27 cellular contexts compared by ENCODE assay signal in genomic region chr6:150770631-150771030, GRCh38.
DNase-seq lines count a peak whose midpoint lies in the region; TF ChIP-seq lines count a peak whose summit lies in the region.
"Had no signal": no experiment of that assay in that cellular context is flagged by ENCODE, and none has a peak within 500 bp of the region (broad histone marks: within the 10 kb centered on the region; RNA-seq: fewer than 3 reads in every experiment).

No MANE protein-coding gene starts in this region.

- H3K4me2 ChIP-seq in OCI-LY7 (ENCODE audit: low read length): no peak overlapping the region
- peak overlapping the region; percentile 22 for H3K4me2 ChIP-seq in osteoblast (ENCODE audit: insufficient read depth, low read length)
- H3K4me2 ChIP-seq: BLaER1 treated with 17β-estradiol and CSF1 and Interleukin-3, amounts not matched to agents 10 nM and 100 nM; neural progenitor cell had no signal

- intact Hi-C loops in OCI-LY7 (cut with micrococcal nuclease; ENCODE audit: unreplicated experiment): no loop called here

- H3K36me3 ChIP-seq in OCI-LY7 (ENCODE audit: insufficient read depth, low read length) (no peaks in the 10 kb centered on the region; the same call in 1 of the 2 replicates), osteoblast (ENCODE audit: insufficient read depth, low read length) (no peaks in the 10 kb centered on the region)
- H3K36me3 ChIP-seq: esophagus muscularis mucosa, sigmoid colon, SJSA1 had no signal

- peaks cover 9% of the 10 kb centered on the region for H3K9me3 ChIP-seq in OCI-LY7 (ENCODE audit: low read length)
- peaks cover 5% of the 10 kb centered on the region for H3K9me3 ChIP-seq in osteoblast (ENCODE audit: low read depth, low read length)

- BruUV-seq in OCI-LY7 (replicated peaks; lab: Mats Ljungman, UMichigan): TSS peak; percentile 11

- H2AFZ ChIP-seq in OCI-LY7 (ENCODE audit: low read length) (no peak overlapping the region), osteoblast (ENCODE audit: low read length) (peak overlapping the region; percentile 15)
- H2AFZ ChIP-seq: neural progenitor cell had no signal

- H3K27me3 ChIP-seq in osteoblast (ENCODE audit: insufficient read depth, low read length): no peaks in the 10 kb centered on the region
- H3K27me3 ChIP-seq: BLaER1 treated with 17β-estradiol and CSF1 and Interleukin-3, amounts not matched to agents 10 nM and 100 nM; esophagus muscularis mucosa; neural progenitor cell; sigmoid colon; SJSA1; tibial nerve had no signal

- no peak for TF ChIP-seq EP300 in Ishikawa (IDR thresholded peaks at IDR 0.05; ENCODE audit: borderline replicate concordance)

- H3K9me2 ChIP-seq in OCI-LY7 (ENCODE audit: insufficient read depth, low read length): no peaks in the 10 kb centered on the region

- peaks cover 22% of the 10 kb centered on the region for H3K4me1 ChIP-seq in OCI-LY7 (ENCODE audit: insufficient read depth, low read length, poor library complexity, severe bottlenecking)
- H3K4me1 ChIP-seq in osteoblast (ENCODE audit: insufficient read depth, low read length): peaks cover 11% of the 10 kb centered on the region

- H3K4me3 ChIP-seq in OCI-LY7 (ENCODE audit: low read depth, low read length, poor library complexity, severe bottlenecking) (no peak overlapping the region), osteoblast (ENCODE audit: insufficient read depth, low read length) (no peak overlapping the region)
- H3K4me3 ChIP-seq: BLaER1 treated with 17β-estradiol and CSF1 and Interleukin-3, amounts not matched to agents 10 nM and 100 nM; esophagus muscularis mucosa; neural progenitor cell; sigmoid colon; SJSA1; tibial nerve had no signal

- CTCF ChIA-PET in OCI-LY7 (lab: Charles Lee; ENCODE audit: unreplicated experiment): no interaction called here

- H3K79me2 ChIP-seq in OCI-LY7 (ENCODE audit: insufficient read depth, low read depth, low read length) (no peaks in the 10 kb centered on the region), osteoblast (ENCODE audit: insufficient read depth, low read length) (no peaks in the 10 kb centered on the region)

- POLR2A ChIA-PET in OCI-LY7 (lab: Charles Lee): no interaction called here

- DNase-seq in OCI-LY7 (ENCODE audit: low spot score) (no peak), fibroblast of the conjunctiva (ENCODE audit: low read depth) (peak; percentile 8), osteoblast (ENCODE audit: insufficient read length, low spot score, missing footprints) (no peak), T-helper 9 cell (no peak), kidney tubule cell (ENCODE audit: low spot score) (no peak)
- DNase-seq in stimulated activated CD4-positive, alpha-beta T cell treated with anti-CD3 and anti-CD28 coated beads, Interleukin-4, amount 100 ng/mL, for 4 hours: no peak
- DNase-seq: activated CD4-positive, alpha-beta T cell treated with anti-CD3 and anti-CD28 coated beads, Interleukin-2, amount 10 ng/mL, durations not matched to agents 24 days and 14 days; activated effector memory CD4-positive, alpha-beta T cell treated with anti-CD3 and anti-CD28 coated beads, Interleukin-2, amount 50 U/mL, for 16 hours; activated naive CD8-positive, alpha-beta T cell treated with anti-CD3 and anti-CD28 coated beads, Interleukin-2, amount 10 ng/mL, durations not matched to agents 7 days and 5 days; DMS153; effector memory CD8-positive, alpha-beta T cell; hippocampal formation; KBM-7; left cardiac atrium; NCI-H146; NCI-H2107; NCI-H446 treated with DMSO at 0.1 percent for 48 hours; NCI-H774; posterior cingulate gyrus; sigmoid colon; stimulated activated CD4-positive, alpha-beta T cell treated with anti-CD3 and anti-CD28 coated beads, Interleukin-4, amount 100 ng/mL, for 1 hour had no signal

- TF ChIP-seq CTCF in OCI-LY7 (conservative IDR thresholded peaks at IDR 0.05; ENCODE audit: low read length) (no peak), osteoblast (IDR thresholded peaks at IDR 0.05; ENCODE audit: extremely low read depth, low read depth, low read length) (no peak)

- no peak for TF ChIP-seq RAD21 in Ishikawa (IDR thresholded peaks at IDR 0.05; ENCODE audit: low read depth)

- H4K20me1 ChIP-seq in OCI-LY7 (ENCODE audit: insufficient read depth, low read length): no peaks in the 10 kb centered on the region; the same call in 1 of the 2 replicates
- H4K20me1 ChIP-seq in osteoblast (ENCODE audit: insufficient read depth, low read length): no peaks in the 10 kb centered on the region

- H3K27ac ChIP-seq in OCI-LY7 (ENCODE audit: low read depth, low read length, poor library complexity, severe bottlenecking) (no peak overlapping the region), osteoblast (ENCODE audit: low read depth, low read length) (no peak overlapping the region)
- H3K27ac ChIP-seq: BLaER1 treated with 17β-estradiol and CSF1 and Interleukin-3, amounts not matched to agents 10 nM and 100 nM; esophagus muscularis mucosa; neural progenitor cell; sigmoid colon; SJSA1; tibial nerve had no signal

TF ChIP-seq in Ishikawa, 13 proteins besides CTCF, POLR2A, EP300 and RAD21:
- peak; percentile 68 for TF ChIP-seq CEBPB (IDR thresholded peaks at IDR 0.05)
- no peak for TF ChIP-seq ZBTB7A (IDR thresholded peaks at IDR 0.05; ENCODE audit: low read depth)
- no peak for TF ChIP-seq USF1 (IDR thresholded peaks at IDR 0.05)
